In genomic region chr6:63394656-63395308, GRCh38 we compare ENCODE assay signal across 18 cellular contexts.
A peak's percentile ranks its signal among the peaks of the same experiment; 100 is the strongest.
DNase-seq lines count a peak whose midpoint lies in the region; ATAC-seq and TF ChIP-seq lines count a peak whose summit lies in the region.
"Had no signal": no experiment of that assay in that cellular context is flagged by ENCODE, and none has a peak within 500 bp of the region (broad histone marks: within the 10 kb centered on the region; RNA-seq: fewer than 3 reads in every experiment).

No MANE protein-coding gene starts in this region.

- no peak for ATAC-seq in T-helper 17 cell
- ATAC-seq in left colon: peak; percentile 51
- ATAC-seq in GM19467 (IDR thresholded peaks at IDR 0.05; ENCODE audit: unreplicated experiment): no peak
- no peak for ATAC-seq in natural killer cell treated with Interleukin-12 subunit alpha and Interleukin-12 subunit beta and Interleukin-15 and Interleukin-18, amount 100 ng/mL, for 72 hours

- peaks cover 3% of the 10 kb centered on the region for H3K9me3 Mint-ChIP-seq in natural killer cell treated with Interleukin-12 subunit alpha and Interleukin-12 subunit beta and Interleukin-15 and Interleukin-18, amount 100 ng/mL, for 72 hours

- no peaks in the 10 kb centered on the region for H3K4me1 Mint-ChIP-seq in T-helper 17 cell
- H3K4me1 Mint-ChIP-seq in natural killer cell treated with Interleukin-12 subunit alpha and Interleukin-12 subunit beta and Interleukin-15 and Interleukin-18, amount 100 ng/mL, for 72 hours (ENCODE audit: low read depth in 2 of 2): no peaks in the 10 kb centered on the region
- H3K4me1 Mint-ChIP-seq: CD4-positive, CD25-positive, alpha-beta regulatory T cell; CD8-positive, alpha-beta memory T cell had no signal

- DNase-seq in T-helper 17 cell: no peak
- DNase-seq in left colon: no peak
- DNase-seq in posterior vena cava (ENCODE audit: low spot score): peak; percentile 42
- no peak for DNase-seq in hepatocyte (ENCODE audit: low spot score)
- no peak for DNase-seq in natural killer cell treated with Interleukin-12 subunit alpha and Interleukin-12 subunit beta and Interleukin-15 and Interleukin-18, amount 100 ng/mL, for 72 hours (ENCODE audit: low spot score)
- no peak for DNase-seq in NCI-H146 (lab: John Stamatoyannopoulos, UW)
- DNase-seq: ACHN; BE2C; C1 segment of cervical spinal cord; CD4-positive, CD25-positive, alpha-beta regulatory T cell; CD8-positive, alpha-beta memory T cell; COR-L47; IMR-90 had no signal

- WGBS in hepatocyte (ENCODE audit: low lambda C conversion rate, missing lambda C conversion rate): 80% methylated on average over 11 of the region's 11 CpGs

- no peaks in the 10 kb centered on the region for H3K9me2 ChIP-seq in hepatocyte (replicated peaks; ENCODE audit: insufficient read depth)

- no peak overlapping the region for H3K4me2 ChIP-seq in hepatocyte

- H3K27ac ChIP-seq in HEK293 (ENCODE audit: extremely low read depth, low read depth, low read length): no peak overlapping the region
- no peak overlapping the region for H3K27ac ChIP-seq in hepatocyte
- H3K27ac ChIP-seq: GM23248, HL-60 had no signal

- H3K4me3 ChIP-seq in HEK293 (ENCODE audit: low read depth, low read length) (no peak overlapping the region), hepatocyte (no peak overlapping the region)
- H3K4me3 ChIP-seq: GM23248, HAP-1 had no signal

- H4K20me1 ChIP-seq in hepatocyte (ENCODE audit: insufficient read depth, poor library complexity, severe bottlenecking): no peaks in the 10 kb centered on the region

- POLR2A ChIA-PET in HEK293 (lab: Yijun Ruan, JAX): no interaction called here

- H3K27ac Mint-ChIP-seq in T-helper 17 cell: no peak overlapping the region
- no peak overlapping the region for H3K27ac Mint-ChIP-seq in natural killer cell treated with Interleukin-12 subunit alpha and Interleukin-12 subunit beta and Interleukin-15 and Interleukin-18, amount 100 ng/mL, for 72 hours
- H3K27ac Mint-ChIP-seq: CD4-positive, CD25-positive, alpha-beta regulatory T cell; CD8-positive, alpha-beta memory T cell had no signal

- no peaks in the 10 kb centered on the region for H3K36me3 Mint-ChIP-seq in T-helper 17 cell (ENCODE audit: low read depth)
- H3K36me3 Mint-ChIP-seq in natural killer cell treated with Interleukin-12 subunit alpha and Interleukin-12 subunit beta and Interleukin-15 and Interleukin-18, amount 100 ng/mL, for 72 hours: no peaks in the 10 kb centered on the region
- H3K36me3 Mint-ChIP-seq: CD4-positive, CD25-positive, alpha-beta regulatory T cell; CD8-positive, alpha-beta memory T cell had no signal

- H3K9me3 ChIP-seq in HEK293 (ENCODE audit: control insufficient read depth, insufficient read depth, low read depth, low read length) (no peaks in the 10 kb centered on the region), T-helper 17 cell (ENCODE audit: control insufficient read depth, low read length, poor library complexity, severe bottlenecking) (no peaks in the 10 kb centered on the region), hepatocyte (ENCODE audit: low read depth) (no peaks in the 10 kb centered on the region)
- H3K9me3 ChIP-seq: BE2C, HAP-1 had no signal

- no peak overlapping the region for H2AFZ ChIP-seq in hepatocyte
- H2AFZ ChIP-seq: GM23248 had no signal

- no peaks in the 10 kb centered on the region for H3K36me3 ChIP-seq in HEK293 (ENCODE audit: control insufficient read depth in 2 of 2, insufficient read depth in 1 of 2, low read length in 2 of 2)
- no peaks in the 10 kb centered on the region for H3K36me3 ChIP-seq in hepatocyte (replicated peaks; ENCODE audit: insufficient read depth, low read depth)
- H3K36me3 ChIP-seq: BE2C, HAP-1 had no signal

- H3K4me1 ChIP-seq in HEK293 (ENCODE audit: control insufficient read depth, insufficient read depth, low read length): no peaks in the 10 kb centered on the region
- peaks cover 5% of the 10 kb centered on the region for H3K4me1 ChIP-seq in hepatocyte (ENCODE audit: insufficient read depth)
- H3K4me1 ChIP-seq: BE2C, HAP-1 had no signal

- no peaks in the 10 kb centered on the region for H3K79me2 ChIP-seq in hepatocyte

- CTCF ChIA-PET in HEK293 (lab: Yijun Ruan, JAX): no interaction called here

- no peak for TF ChIP-seq CTCF in HEK293 (tag by site-specific recombination; IDR thresholded peaks at IDR 0.05)
- no peak for TF ChIP-seq CTCF in hepatocyte (IDR thresholded peaks at IDR 0.05; ENCODE audit: poor library complexity)

- no peaks in the 10 kb centered on the region for H3K27me3 ChIP-seq in hepatocyte
- H3K27me3 ChIP-seq: BE2C had no signal

- intact Hi-C loops in left colon (cut with DNase I, micrococcal nuclease): no loop called here
- intact Hi-C loops in posterior vena cava (cut with DNase I): no loop called here

- H3K4me3 Mint-ChIP-seq in T-helper 17 cell: peak overlapping the region; percentile 31
- no peak overlapping the region for H3K4me3 Mint-ChIP-seq in natural killer cell treated with Interleukin-12 subunit alpha and Interleukin-12 subunit beta and Interleukin-15 and Interleukin-18, amount 100 ng/mL, for 72 hours
- H3K4me3 Mint-ChIP-seq: CD4-positive, CD25-positive, alpha-beta regulatory T cell; CD8-positive, alpha-beta memory T cell had no signal

- peaks cover 16% of the 10 kb centered on the region for H3K27me3 Mint-ChIP-seq in T-helper 17 cell
- no peaks in the 10 kb centered on the region for H3K27me3 Mint-ChIP-seq in natural killer cell treated with Interleukin-12 subunit alpha and Interleukin-12 subunit beta and Interleukin-15 and Interleukin-18, amount 100 ng/mL, for 72 hours
- H3K27me3 Mint-ChIP-seq: CD4-positive, CD25-positive, alpha-beta regulatory T cell had no signal

TF ChIP-seq in HEK293, 187 proteins besides CTCF, POLR2A, EP300 and RAD21:
- TF ChIP-seq ZNF768 (tag by site-specific recombination; IDR thresholded peaks at IDR 0.05) (0 out of 2 replicates have a peak, but pooled peaks have one; percentile 5), ZNF530 (tag by site-specific recombination; IDR thresholded peaks at IDR 0.05; ENCODE audit: low read depth) (no peak)
